Comparison of ENCODE assay signal across 1 cellular context in the genomic region with DNA sequence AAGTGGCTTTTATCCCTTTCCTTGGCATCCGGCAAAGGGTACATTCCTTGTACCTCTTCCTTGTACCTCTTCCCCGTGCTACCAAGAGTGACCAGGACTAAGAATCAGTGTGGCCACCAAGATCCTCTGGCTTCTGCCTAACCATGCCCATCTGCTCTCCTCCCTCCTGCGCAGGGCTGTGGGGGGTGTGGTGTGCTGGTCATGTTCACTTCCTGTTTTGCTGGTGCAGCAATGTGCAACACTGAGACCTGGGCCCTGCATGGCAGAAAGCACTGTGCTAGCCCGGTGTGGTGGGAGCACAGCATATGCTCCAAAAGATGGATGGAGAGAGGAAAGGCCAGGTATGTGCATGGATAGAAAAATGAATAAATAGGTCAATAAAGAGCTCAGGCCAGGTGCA.
TF ChIP-seq lines count a peak whose summit lies in the region.

No MANE protein-coding gene starts in this region.

TF ChIP-seq in K562, 482 proteins besides CTCF, POLR2A, EP300 and RAD21 (continued from another document):
- TF ChIP-seq, protein P1, sequence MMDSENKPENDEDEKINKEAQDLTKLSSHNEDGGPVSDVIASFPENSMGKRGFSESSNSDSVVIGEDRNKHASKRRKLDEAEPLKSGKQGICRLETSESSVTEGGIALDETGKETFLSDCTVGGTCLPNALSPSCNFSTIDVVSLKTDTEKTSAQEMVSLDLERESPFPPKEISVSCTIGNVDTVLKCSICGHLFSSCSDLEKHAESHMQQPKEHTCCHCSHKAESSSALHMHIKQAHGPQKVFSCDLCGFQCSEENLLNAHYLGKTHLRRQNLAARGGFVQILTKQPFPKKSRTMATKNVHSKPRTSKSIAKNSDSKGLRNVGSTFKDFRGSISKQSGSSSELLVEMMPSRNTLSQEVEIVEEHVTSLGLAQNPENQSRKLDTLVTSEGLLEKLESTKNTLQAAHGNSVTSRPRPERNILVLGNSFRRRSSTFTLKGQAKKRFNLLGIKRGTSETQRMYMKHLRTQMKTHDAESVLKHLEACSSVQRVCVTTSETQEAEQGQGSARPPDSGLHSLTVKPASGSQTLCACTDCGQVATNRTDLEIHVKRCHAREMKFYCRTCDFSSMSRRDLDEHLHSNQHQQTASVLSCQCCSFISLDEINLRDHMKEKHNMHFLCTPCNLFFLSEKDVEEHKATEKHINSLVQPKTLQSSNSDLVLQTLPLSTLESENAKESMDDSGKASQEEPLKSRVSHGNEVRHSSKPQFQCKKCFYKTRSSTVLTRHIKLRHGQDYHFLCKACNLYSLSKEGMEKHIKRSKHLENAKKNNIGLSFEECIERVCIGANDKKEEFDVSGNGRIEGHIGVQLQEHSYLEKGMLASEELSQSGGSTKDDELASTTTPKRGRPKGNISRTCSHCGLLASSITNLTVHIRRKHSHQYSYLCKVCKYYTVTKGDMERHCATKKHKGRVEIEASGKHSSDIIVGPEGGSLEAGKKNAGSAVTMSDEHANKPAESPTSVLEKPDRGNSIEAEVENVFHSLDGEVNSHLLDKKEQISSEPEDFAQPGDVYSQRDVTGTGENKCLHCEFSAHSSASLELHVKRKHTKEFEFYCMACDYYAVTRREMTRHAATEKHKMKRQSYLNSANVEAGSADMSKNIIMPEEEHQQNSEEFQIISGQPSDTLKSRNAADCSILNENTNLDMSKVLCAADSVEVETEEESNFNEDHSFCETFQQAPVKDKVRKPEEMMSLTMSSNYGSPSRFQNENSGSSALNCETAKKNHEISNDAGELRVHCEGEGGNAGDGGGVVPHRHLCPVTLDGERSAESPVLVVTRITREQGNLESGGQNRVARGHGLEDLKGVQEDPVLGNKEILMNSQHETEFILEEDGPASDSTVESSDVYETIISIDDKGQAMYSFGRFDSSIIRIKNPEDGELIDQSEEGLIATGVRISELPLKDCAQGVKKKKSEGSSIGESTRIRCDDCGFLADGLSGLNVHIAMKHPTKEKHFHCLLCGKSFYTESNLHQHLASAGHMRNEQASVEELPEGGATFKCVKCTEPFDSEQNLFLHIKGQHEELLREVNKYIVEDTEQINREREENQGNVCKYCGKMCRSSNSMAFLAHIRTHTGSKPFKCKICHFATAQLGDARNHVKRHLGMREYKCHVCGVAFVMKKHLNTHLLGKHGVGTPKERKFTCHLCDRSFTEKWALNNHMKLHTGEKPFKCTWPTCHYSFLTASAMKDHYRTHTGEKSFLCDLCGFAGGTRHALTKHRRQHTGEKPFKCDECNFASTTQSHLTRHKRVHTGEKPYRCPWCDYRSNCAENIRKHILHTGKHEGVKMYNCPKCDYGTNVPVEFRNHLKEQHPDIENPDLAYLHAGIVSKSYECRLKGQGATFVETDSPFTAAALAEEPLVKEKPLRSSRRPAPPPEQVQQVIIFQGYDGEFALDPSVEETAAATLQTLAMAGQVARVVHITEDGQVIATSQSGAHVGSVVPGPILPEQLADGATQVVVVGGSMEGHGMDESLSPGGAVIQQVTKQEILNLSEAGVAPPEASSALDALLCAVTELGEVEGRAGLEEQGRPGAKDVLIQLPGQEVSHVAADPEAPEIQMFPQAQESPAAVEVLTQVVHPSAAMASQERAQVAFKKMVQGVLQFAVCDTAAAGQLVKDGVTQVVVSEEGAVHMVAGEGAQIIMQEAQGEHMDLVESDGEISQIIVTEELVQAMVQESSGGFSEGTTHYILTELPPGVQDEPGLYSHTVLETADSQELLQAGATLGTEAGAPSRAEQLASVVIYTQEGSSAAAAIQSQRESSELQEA (IDR thresholded peaks at IDR 0.05; ENCODE audit: low read depth), result no peak
- TF ChIP-seq MAFK (IDR thresholded peaks at IDR 0.05; ENCODE audit: low read length) (no peak), RBFOX2 (IDR thresholded peaks at IDR 0.05; ENCODE audit: low read depth, low read length) (no peak), KAT8 (IDR thresholded peaks at IDR 0.05; ENCODE audit: low read depth) (no peak), NCOA6 (IDR thresholded peaks at IDR 0.05) (no peak), ZNF583 (CRISPR knock-in tag; IDR thresholded peaks at IDR 0.05) (no peak), SPI1 (IDR thresholded peaks at IDR 0.05; ENCODE audit: borderline replicate concordance, low read depth, low read length) (peak; percentile 96), CEBPG (CRISPR knock-in tag; IDR thresholded peaks at IDR 0.05) (peak; percentile 21; the same call in 1 of the 2 replicates), CEBPG (tag; conservative IDR thresholded peaks at IDR 0.05 in 1 of 2, IDR thresholded peaks at IDR 0.05 in 1 of 2) (no peak), NFATC3 (IDR thresholded peaks at IDR 0.05) (no peak), SMAD3 (CRISPR knock-in tag; conservative IDR thresholded peaks at IDR 0.05) (no peak), TFAM (CRISPR knock-in tag; conservative IDR thresholded peaks at IDR 0.05) (no peak), ZNF518B (CRISPR knock-in tag; IDR thresholded peaks at IDR 0.05) (no peak), BACH1 (tag; IDR thresholded peaks at IDR 0.05) (no peak), RB1 (IDR thresholded peaks at IDR 0.05; ENCODE audit: low read depth) (no peak), DLX4 (CRISPR knock-in tag; IDR thresholded peaks at IDR 0.05) (no peak), SUPT5H (IDR thresholded peaks at IDR 0.05) (no peak), FOXJ3 (CRISPR knock-in tag; IDR thresholded peaks at IDR 0.05) (no peak), SNAPC5 (CRISPR knock-in tag; IDR thresholded peaks at IDR 0.05) (no peak), GABPA (tag; conservative IDR thresholded peaks at IDR 0.05; ENCODE audit: low read depth) (0 out of 2 replicates have a peak, but pooled peaks have one; percentile 11), SMC3 (conservative IDR thresholded peaks at IDR 0.05; ENCODE audit: insufficient read depth, low read depth, low read length) (no peak), GABPB2 (CRISPR knock-in tag; conservative IDR thresholded peaks at IDR 0.05) (no peak), ZNF217 (CRISPR knock-in tag; IDR thresholded peaks at IDR 0.05) (no peak), ZNF57 (CRISPR knock-in tag; IDR thresholded peaks at IDR 0.05) (no peak), FIP1L1 (IDR thresholded peaks at IDR 0.05; ENCODE audit: low read depth, low read length, poor library complexity, severe bottlenecking) (no peak), ELF1 (tag; IDR thresholded peaks at IDR 0.05) (0 out of 2 replicates have a peak, but pooled peaks have one; percentile 23), NR1H2 (CRISPR knock-in tag; IDR thresholded peaks at IDR 0.05) (no peak), MTA2 (IDR thresholded peaks at IDR 0.05; ENCODE audit: low read depth) (no peak), ZNF586 (CRISPR knock-in tag; conservative IDR thresholded peaks at IDR 0.05) (no peak), CBX8 (IDR thresholded peaks at IDR 0.05; ENCODE audit: borderline replicate concordance, extremely low read depth, low read depth, low read length, poor library complexity, severe bottlenecking) (no peak), TAF9B (IDR thresholded peaks at IDR 0.05; ENCODE audit: partially characterized antibody) (no peak)
- TF ChIP-seq, protein P2, sequence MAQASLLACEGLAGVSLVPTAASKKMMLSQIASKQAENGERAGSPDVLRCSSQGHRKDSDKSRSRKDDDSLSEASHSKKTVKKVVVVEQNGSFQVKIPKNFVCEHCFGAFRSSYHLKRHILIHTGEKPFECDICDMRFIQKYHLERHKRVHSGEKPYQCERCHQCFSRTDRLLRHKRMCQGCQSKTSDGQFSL (CRISPR knock-in tag; IDR thresholded peaks at IDR 0.05), result peak; percentile 97
- TF ChIP-seq, protein P2 (tag; IDR thresholded peaks at IDR 0.05), result peak in 1 of 2 experiments; percentile 60; a peak in 2 of 4 replicates
- TF ChIP-seq, protein P3, sequence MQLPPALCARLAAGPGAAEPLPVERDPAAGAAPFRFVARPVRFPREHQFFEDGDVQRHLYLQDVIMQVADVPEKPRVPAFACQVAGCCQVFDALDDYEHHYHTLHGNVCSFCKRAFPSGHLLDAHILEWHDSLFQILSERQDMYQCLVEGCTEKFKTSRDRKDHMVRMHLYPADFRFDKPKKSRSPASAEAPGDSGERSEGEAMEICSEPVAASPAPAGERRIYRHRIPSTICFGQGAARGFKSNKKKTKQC (CRISPR knock-in tag; IDR thresholded peaks at IDR 0.05), result 0 out of 2 replicates have a peak, but pooled peaks have one; percentile 18
- TF ChIP-seq, protein P4, sequence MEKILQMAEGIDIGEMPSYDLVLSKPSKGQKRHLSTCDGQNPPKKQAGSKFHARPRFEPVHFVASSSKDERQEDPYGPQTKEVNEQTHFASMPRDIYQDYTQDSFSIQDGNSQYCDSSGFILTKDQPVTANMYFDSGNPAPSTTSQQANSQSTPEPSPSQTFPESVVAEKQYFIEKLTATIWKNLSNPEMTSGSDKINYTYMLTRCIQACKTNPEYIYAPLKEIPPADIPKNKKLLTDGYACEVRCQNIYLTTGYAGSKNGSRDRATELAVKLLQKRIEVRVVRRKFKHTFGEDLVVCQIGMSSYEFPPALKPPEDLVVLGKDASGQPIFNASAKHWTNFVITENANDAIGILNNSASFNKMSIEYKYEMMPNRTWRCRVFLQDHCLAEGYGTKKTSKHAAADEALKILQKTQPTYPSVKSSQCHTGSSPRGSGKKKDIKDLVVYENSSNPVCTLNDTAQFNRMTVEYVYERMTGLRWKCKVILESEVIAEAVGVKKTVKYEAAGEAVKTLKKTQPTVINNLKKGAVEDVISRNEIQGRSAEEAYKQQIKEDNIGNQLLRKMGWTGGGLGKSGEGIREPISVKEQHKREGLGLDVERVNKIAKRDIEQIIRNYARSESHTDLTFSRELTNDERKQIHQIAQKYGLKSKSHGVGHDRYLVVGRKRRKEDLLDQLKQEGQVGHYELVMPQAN (IDR thresholded peaks at IDR 0.05; ENCODE audit: borderline replicate concordance), result no peak
